ENCODE assay signal across 8 cellular contexts in the genomic region with DNA sequence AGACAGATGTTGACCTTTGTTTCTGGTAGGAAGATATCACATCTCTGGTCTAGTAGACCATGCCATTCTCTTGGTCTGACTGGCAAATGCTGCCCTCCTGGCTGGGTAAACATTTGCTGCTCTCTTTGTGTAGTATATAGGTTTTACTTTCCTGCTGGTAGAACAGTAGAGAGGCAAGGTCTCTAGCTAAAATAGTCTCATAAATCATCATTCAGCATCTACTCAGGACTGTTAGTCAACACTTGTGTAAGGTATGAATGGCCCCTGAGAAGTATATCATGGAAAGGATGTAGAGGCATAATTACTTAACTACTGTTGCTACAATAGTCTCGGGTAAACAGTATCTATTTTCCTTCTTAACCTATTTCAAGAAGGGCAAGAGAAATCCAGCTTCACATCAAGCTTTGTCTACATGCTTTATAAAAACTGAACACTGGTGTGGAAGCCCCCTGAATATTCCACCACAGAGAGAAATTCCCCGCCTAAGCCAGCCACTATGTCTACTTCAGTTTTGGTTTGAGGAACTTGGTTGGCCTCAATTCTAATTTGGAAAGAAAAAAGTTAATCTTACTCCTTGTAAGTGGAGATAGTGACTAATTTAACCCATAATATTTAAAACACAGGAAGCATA.
DNase-seq lines count a peak whose midpoint lies in the region; ATAC-seq, FAIRE-seq and TF ChIP-seq lines count a peak whose summit lies in the region.

No MANE protein-coding gene starts in this region.

- FAIRE-seq in H54 (lab: Jason Lieb, UNC) = no peak

- no peak for TF ChIP-seq POLR2A in H54 (IDR thresholded peaks at IDR 0.05; ENCODE audit: low read depth, low read length)

- peak; percentile 95 for DNase-seq in NCI-H187 treated with DMSO at 0.1 percent for 48 hours (lab: John Stamatoyannopoulos, UW)
- DNase-seq in central memory CD4-positive, alpha-beta T cell = peak; percentile 40
- DNase-seq in AG20443 (ENCODE audit: low spot score) = no peak
- no peak for DNase-seq in H54 (ENCODE audit: insufficient read length, low spot score)
- no peak for DNase-seq in activated gamma-delta T cell (lab: John Stamatoyannopoulos, UW)
- no peak for DNase-seq in effector CD8-positive, alpha-beta T cell (lab: John Stamatoyannopoulos, UW)

- ATAC-seq in GM18870 (IDR thresholded peaks at IDR 0.05; ENCODE audit: unreplicated experiment) (peak; percentile 58), HG02759 (IDR thresholded peaks at IDR 0.05; ENCODE audit: unreplicated experiment) (peak; percentile 70)

Comparison
In these comparisons a context has a peak if more than half of its experiments do, and no peak if none do; other contexts are left out.
1. DNase-seq: peak in NCI-H187 treated with DMSO at 0.1 percent for 48 hours (single experiment) and central memory CD4-positive, alpha-beta T cell (single experiment); none in AG20443 (single experiment), H54 (single experiment), activated gamma-delta T cell (single experiment) and effector CD8-positive, alpha-beta T cell (single experiment).